Comparison of ENCODE assay signal across 8 cellular contexts in genomic region chr20:18466894-18467678, GRCh38.
A peak's percentile ranks its signal among the peaks of the same experiment; 100 is the strongest.
DNase-seq lines count a peak whose midpoint lies in the region; ATAC-seq and TF ChIP-seq lines count a peak whose summit lies in the region.

Gene DZANK1 (minus strand): TSS chr20:18467030. CDS start chr20:18465358, 1,672 bp downstream.
Gene POLR3F (plus strand): TSS chr20:18467390. CDS start chr20:18467507, 117 bp downstream.

- ATAC-seq in GM19025 (IDR thresholded peaks at IDR 0.05; ENCODE audit: low read depth, unreplicated experiment) (peak; percentile 98), HG03280 (IDR thresholded peaks at IDR 0.05; ENCODE audit: unreplicated experiment) (peak; percentile 99)

- peak; percentile 89 for DNase-seq in AG09319 (ENCODE audit: extremely low read depth, low read depth)
- peak; percentile 98 for DNase-seq in NCI-H345 (lab: John Stamatoyannopoulos, UW)
- peak; percentile 82 to 91 (median 85) for DNase-seq in activated CD4-positive, CD25-positive, alpha-beta regulatory T cell (lab: John Stamatoyannopoulos, UW)
- peak; percentile 91 for DNase-seq in central memory CD4-positive, alpha-beta T cell
- DNase-seq in inferior parietal cortex (ENCODE audit: extremely low spot score): peak; percentile 95
- peak; percentile 97 for DNase-seq in smooth muscle cell of the brain vasculature (ENCODE audit: low read depth, low spot score)

- no peak for TF ChIP-seq CTCF in AG09319 (IDR thresholded peaks at IDR 0.05; ENCODE audit: low read depth, low read length)

Comparison
In these comparisons a context has a peak if more than half of its experiments do, and no peak if none do; other contexts are left out.
1. Peak in every context shown above with its lines: DNase-seq and ATAC-seq.